ENCODE assay signal across 19 cellular contexts in the genomic region with DNA sequence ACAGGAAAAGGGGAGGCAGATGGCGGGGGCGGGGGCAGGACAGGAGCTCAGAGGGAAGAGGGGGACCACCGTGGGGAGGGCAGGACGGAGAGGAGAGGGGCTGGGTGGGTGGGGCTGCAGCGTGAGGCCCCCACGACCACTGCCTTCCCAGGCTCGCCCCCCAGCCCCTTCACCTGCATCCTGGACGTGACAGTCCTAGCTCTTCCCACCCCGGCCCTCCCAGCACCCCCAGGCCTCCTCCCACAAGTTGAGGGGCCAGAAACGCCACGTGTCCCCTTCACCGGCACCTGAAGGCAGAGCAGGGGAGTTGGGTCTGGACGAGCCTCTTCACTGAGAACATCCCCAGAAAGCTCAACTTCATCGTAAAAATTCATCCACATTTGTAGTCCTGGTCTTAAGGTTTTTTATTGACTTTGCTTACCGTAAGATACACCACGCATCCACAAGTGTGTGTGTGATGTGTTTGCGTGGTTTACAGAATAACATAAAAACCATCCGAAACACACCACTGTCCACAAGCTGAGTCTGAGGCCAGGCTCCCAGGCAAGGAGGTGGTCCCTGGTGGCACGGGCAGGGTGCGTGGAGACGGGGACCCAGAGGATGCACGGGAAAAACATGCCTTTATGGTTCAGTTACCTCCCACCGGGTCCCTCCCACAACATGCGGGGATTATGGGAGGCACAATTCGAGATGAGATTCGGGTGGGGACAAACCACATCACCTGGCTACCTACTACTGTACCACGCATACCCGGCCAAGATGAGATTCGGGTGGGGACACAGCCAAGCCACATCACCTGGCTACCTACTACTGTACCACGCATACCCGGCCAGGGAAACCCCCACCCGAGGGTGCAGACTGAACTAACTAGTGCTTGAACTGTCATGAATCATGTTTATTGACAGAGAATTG. TPM values are rescaled to one million over a fixed set of nuclear protein-coding genes. Genes with fewer than 3 reads are reported as not detected.
DNase-seq lines count a peak whose midpoint lies in the region; ATAC-seq and TF ChIP-seq lines count a peak whose summit lies in the region.
"Had no signal": no experiment of that assay in that cellular context is flagged by ENCODE, and none has a peak within 500 bp of the region (broad histone marks: within the 10 kb centered on the region; RNA-seq: fewer than 3 reads in every experiment).

No MANE protein-coding gene starts in this region.

- intact Hi-C loops in natural killer cell (cut with micrococcal nuclease): no loop called here
- intact Hi-C loops in lower lobe of right lung (cut with DNase I): no loop called here
- intact Hi-C loops in aorta (cut with DNase I): no loop called here
- intact Hi-C loops in stomach (cut with DNase I; ENCODE audit: low total_unique reads): no loop called here

- TF ChIP-seq EP300 in stomach (IDR thresholded peaks at IDR 0.05): no peak

- no peak for TF ChIP-seq POLR2A in stomach (IDR thresholded peaks at IDR 0.05)

- no peaks in the 10 kb centered on the region for H3K27me3 ChIP-seq in lower lobe of right lung (ENCODE audit: low read depth)
- no peaks in the 10 kb centered on the region for H3K27me3 ChIP-seq in aorta (ENCODE audit: control insufficient read depth in 1 of 2, insufficient read depth in 2 of 2, low read length in 1 of 2)
- H3K27me3 ChIP-seq in stomach: peaks cover 0 to 60% (median 0%) of the 10 kb centered on the region in 3 donors

- no peak overlapping the region for H3K4me3 Mint-ChIP-seq in natural killer cell treated with Interleukin-12 subunit alpha and Interleukin-12 subunit beta and Interleukin-15 and Interleukin-18, amount 100 ng/mL, for 72 hours
- no peak overlapping the region for H3K4me3 Mint-ChIP-seq in natural killer cell
- H3K4me3 Mint-ChIP-seq in glutamatergic neuron (ENCODE audit: unreplicated experiment): no peak overlapping the region
- H3K4me3 Mint-ChIP-seq in progenitor cell of endocrine pancreas (ENCODE audit: low read depth): no peak overlapping the region
- H3K4me3 Mint-ChIP-seq: H9 had no signal

- H3K9me3 ChIP-seq in lower lobe of right lung (no peaks in the 10 kb centered on the region), aorta (ENCODE audit: control insufficient read depth, low read length) (no peaks in the 10 kb centered on the region), stomach (no peaks in the 10 kb centered on the region)

- no peaks in the 10 kb centered on the region for H3K4me1 Mint-ChIP-seq in natural killer cell treated with Interleukin-12 subunit alpha and Interleukin-12 subunit beta and Interleukin-15 and Interleukin-18, amount 100 ng/mL, for 72 hours (ENCODE audit: low read depth in 2 of 2)
- H3K4me1 Mint-ChIP-seq in natural killer cell (no peaks in the 10 kb centered on the region), glutamatergic neuron (ENCODE audit: low read depth, unreplicated experiment) (peaks cover 7% of the 10 kb centered on the region), progenitor cell of endocrine pancreas (ENCODE audit: low read depth) (peaks cover 7% of the 10 kb centered on the region)
- H3K4me1 Mint-ChIP-seq: CD4-positive, CD25-positive, alpha-beta regulatory T cell had no signal

- WGBS in aorta, 2 donors: 93% methylated on average over 29 to 32 of the region's 32 CpGs
- WGBS in stomach, 5 donors: 79 to 89% (median 85%) methylated on average over 25 to 32 of the region's 32 CpGs

- H3K4me3 ChIP-seq in lower lobe of right lung (no peak overlapping the region), aorta (ENCODE audit: low read length in 2 of 2) (no peak overlapping the region), stomach (no peak overlapping the region)
- H3K4me3 ChIP-seq: K562 had no signal

- no peak overlapping the region for H3K27ac Mint-ChIP-seq in natural killer cell treated with Interleukin-12 subunit alpha and Interleukin-12 subunit beta and Interleukin-15 and Interleukin-18, amount 100 ng/mL, for 72 hours
- H3K27ac Mint-ChIP-seq in natural killer cell (no peak overlapping the region), glutamatergic neuron (ENCODE audit: unreplicated experiment) (no peak overlapping the region), progenitor cell of endocrine pancreas (no peak overlapping the region)
- H3K27ac Mint-ChIP-seq: H9 had no signal

- no peaks in the 10 kb centered on the region for H3K36me3 Mint-ChIP-seq in natural killer cell treated with Interleukin-12 subunit alpha and Interleukin-12 subunit beta and Interleukin-15 and Interleukin-18, amount 100 ng/mL, for 72 hours
- H3K36me3 Mint-ChIP-seq in natural killer cell: no peaks in the 10 kb centered on the region
- no peaks in the 10 kb centered on the region for H3K36me3 Mint-ChIP-seq in glutamatergic neuron (ENCODE audit: unreplicated experiment)
- no peaks in the 10 kb centered on the region for H3K36me3 Mint-ChIP-seq in progenitor cell of endocrine pancreas (ENCODE audit: insufficient read depth)
- H3K36me3 Mint-ChIP-seq: CD4-positive, CD25-positive, alpha-beta regulatory T cell had no signal

- TF ChIP-seq CTCF in natural killer cell (IDR thresholded peaks at IDR 0.05): no peak
- TF ChIP-seq CTCF in glutamatergic neuron (IDR thresholded peaks at IDR 0.05; ENCODE audit: partially characterized antibody, unreplicated experiment): no peak
- no peak for TF ChIP-seq CTCF in lower lobe of right lung (IDR thresholded peaks at IDR 0.05)
- TF ChIP-seq CTCF in stomach (IDR thresholded peaks at IDR 0.05): no peak
- TF ChIP-seq CTCF in progenitor cell of endocrine pancreas (IDR thresholded peaks at IDR 0.05; ENCODE audit: unreplicated experiment): no peak

- peaks cover 14% of the 10 kb centered on the region for H3K4me1 ChIP-seq in lower lobe of right lung
- H3K4me1 ChIP-seq in aorta (ENCODE audit: control insufficient read depth in 1 of 2, insufficient read depth in 2 of 2, low read length in 2 of 2): no peaks in the 10 kb centered on the region
- H3K4me1 ChIP-seq in stomach: peaks cover 0 to 14% (median 5%) of the 10 kb centered on the region in 4 donors

- H3K9me3 Mint-ChIP-seq in natural killer cell treated with Interleukin-12 subunit alpha and Interleukin-12 subunit beta and Interleukin-15 and Interleukin-18, amount 100 ng/mL, for 72 hours: no peaks in the 10 kb centered on the region
- no peaks in the 10 kb centered on the region for H3K9me3 Mint-ChIP-seq in natural killer cell
- H3K9me3 Mint-ChIP-seq in glutamatergic neuron (ENCODE audit: unreplicated experiment): peaks cover 4% of the 10 kb centered on the region
- H3K9me3 Mint-ChIP-seq in progenitor cell of endocrine pancreas (ENCODE audit: low read depth): no peaks in the 10 kb centered on the region
- H3K9me3 Mint-ChIP-seq: CD4-positive, CD25-positive, alpha-beta regulatory T cell; H9 had no signal

- H3K27ac ChIP-seq in lower lobe of right lung (no peak overlapping the region), aorta (ENCODE audit: low read depth in 1 of 2, low read length in 2 of 2) (no peak overlapping the region), stomach (no peak overlapping the region)

- DNase-seq in natural killer cell treated with Interleukin-12 subunit alpha and Interleukin-12 subunit beta and Interleukin-15 and Interleukin-18, amount 100 ng/mL, for 72 hours (ENCODE audit: low spot score): peak; percentile 29
- no peak for DNase-seq in natural killer cell
- peak; percentile 2 for DNase-seq in glutamatergic neuron
- peak; percentile 39 for DNase-seq in lower lobe of right lung
- DNase-seq in aorta: peak; percentile 10 to 57
- no peak for DNase-seq in stomach
- no peak for DNase-seq in progenitor cell of endocrine pancreas (ENCODE audit: low spot score, unreplicated experiment)
- no peak for DNase-seq in medulla oblongata (ENCODE audit: extremely low spot score)
- DNase-seq: CD4-positive, CD25-positive, alpha-beta regulatory T cell; EL; H9; MV-4-11; NCI-H1417; NCI-H187 treated with DMSO at 0.1 percent for 48 hours; NCI-H2171; NCI-H446; NCI-H69; SIG-M5 had no signal

- H3K36me3 ChIP-seq in lower lobe of right lung (no peaks in the 10 kb centered on the region), aorta (ENCODE audit: control insufficient read depth in 1 of 2, insufficient read depth in 2 of 2, low read length in 1 of 2) (no peaks in the 10 kb centered on the region), stomach (no peaks in the 10 kb centered on the region)

- ATAC-seq in natural killer cell treated with Interleukin-12 subunit alpha and Interleukin-12 subunit beta and Interleukin-15 and Interleukin-18, amount 100 ng/mL, for 72 hours: no peak
- ATAC-seq in natural killer cell: no peak
- ATAC-seq in lower lobe of right lung: no peak
- no peak for ATAC-seq in aorta (ENCODE audit: low FRiP score)
- ATAC-seq: K562 had no signal

- no peaks in the 10 kb centered on the region for H3K27me3 Mint-ChIP-seq in natural killer cell treated with Interleukin-12 subunit alpha and Interleukin-12 subunit beta and Interleukin-15 and Interleukin-18, amount 100 ng/mL, for 72 hours
- H3K27me3 Mint-ChIP-seq in natural killer cell (ENCODE audit: low read depth in 2 of 2) (peaks cover 0 to 1% of the 10 kb centered on the region in 2 donors), glutamatergic neuron (ENCODE audit: unreplicated experiment) (peaks cover 4% of the 10 kb centered on the region), progenitor cell of endocrine pancreas (peaks cover 17% of the 10 kb centered on the region)

RNA-seq across cellular contexts. Expression of a gene that starts 13.9 kb away (rescaled TPM):
- total RNA-seq in natural killer cell treated with Interleukin-12 subunit alpha and Interleukin-12 subunit beta and Interleukin-15 and Interleukin-18, amount 100 ng/mL, for 72 hours: 1 to 10 TPM in 1 of 2 donors, under 1 TPM in 1; 0.31 to 1.3 TPM
- 10 to 100 TPM; 12.3 to 22.3 (median 12.7) TPM for total RNA-seq in natural killer cell
- total RNA-seq in glutamatergic neuron (ENCODE audit: unreplicated experiment): 9.5 TPM
- total RNA-seq in lower lobe of right lung: 45.1 TPM
- total RNA-seq in aorta: 100 to 1,000 TPM; 289 to 301 TPM
- 100 to 1,000 TPM in 1 of 2 donors, 10 to 100 TPM in 1; 97.3 to 963 TPM for polyA plus RNA-seq in aorta
- 100 to 1,000 TPM in 1 of 5 donors, 10 to 100 TPM in 4; 19.8 to 212 (median 34.9) TPM for total RNA-seq in stomach
- polyA plus RNA-seq in stomach: 10 to 100 TPM; 20.0 to 34.3 (median 20.7) TPM
- 271 TPM in 2 replicates for total RNA-seq in progenitor cell of endocrine pancreas

Comparison
In these comparisons a context has a peak if more than half of its experiments do, and no peak if none do; other contexts are left out.
1. DNase-seq: peak in natural killer cell treated with Interleukin-12 subunit alpha and Interleukin-12 subunit beta and Interleukin-15 and Interleukin-18, amount 100 ng/mL, for 72 hours (single experiment), glutamatergic neuron (single experiment), lower lobe of right lung (single experiment) and aorta (2 of 2); none in natural killer cell (single experiment), stomach (single experiment), progenitor cell of endocrine pancreas (single experiment) and medulla oblongata (single experiment).